ENCODE assay signal across 14 cellular contexts in the genomic region with DNA sequence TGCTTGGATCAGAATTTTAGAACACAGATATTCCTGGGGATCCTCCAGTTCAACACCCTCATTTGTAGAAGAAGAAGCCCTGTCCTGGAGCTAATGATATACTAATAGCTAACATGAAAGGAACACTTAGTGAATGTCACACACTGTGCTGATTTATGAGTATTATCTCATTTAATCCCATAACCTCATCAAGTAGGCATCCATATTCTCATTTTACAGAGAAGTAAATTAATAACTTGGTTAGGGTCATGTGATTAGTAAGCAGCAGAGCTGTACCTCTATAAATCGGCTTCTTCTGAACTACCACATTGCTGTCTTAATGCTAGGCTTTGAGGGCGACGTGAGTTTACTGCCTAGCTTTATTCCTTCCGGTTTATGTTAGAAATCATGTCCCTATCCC.
DNase-seq lines count a peak whose midpoint lies in the region; FAIRE-seq and TF ChIP-seq lines count a peak whose summit lies in the region.
"Had no signal": no experiment of that assay in that cellular context is flagged by ENCODE, and none has a peak within 500 bp of the region (broad histone marks: within the 10 kb centered on the region; RNA-seq: fewer than 3 reads in every experiment).

No MANE protein-coding gene starts in this region.

- H3K4me3 ChIP-seq in WERI-Rb-1 (ENCODE audit: low read depth, low read length) (no peak overlapping the region), parathyroid adenoma (ENCODE audit: low read depth, low read length) (no peak overlapping the region)
- H3K4me3 ChIP-seq: BLaER1 had no signal

- H3K27ac ChIP-seq in WERI-Rb-1 (0 out of 2 replicates have a peak overlapping the region, but pooled peaks have one; percentile 39), parathyroid adenoma (peak overlapping the region; percentile 83)
- H3K27ac ChIP-seq: BLaER1 had no signal

- CTCF ChIA-PET in HEK293T (lab: Yijun Ruan, JAX) = no interaction called here

- H2AFZ ChIP-seq in parathyroid adenoma = peak overlapping the region; percentile 59

- H3K9me3 ChIP-seq in WERI-Rb-1 (ENCODE audit: severe bottlenecking) (no peaks in the 10 kb centered on the region), parathyroid adenoma (ENCODE audit: control insufficient read depth, low read length) (no peaks in the 10 kb centered on the region)
- H3K9me3 ChIP-seq: BLaER1 had no signal

- TF ChIP-seq CTCF in D721Med (IDR thresholded peaks at IDR 0.05; ENCODE audit: insufficient read depth, missing control alignments) (no peak), WERI-Rb-1 (IDR thresholded peaks at IDR 0.05; ENCODE audit: low read depth, low read length) (no peak), parathyroid adenoma (IDR thresholded peaks at IDR 0.05) (no peak)

- H3K27me3 ChIP-seq in WERI-Rb-1 (ENCODE audit: insufficient read depth, low read depth, severe bottlenecking) (no peaks in the 10 kb centered on the region), parathyroid adenoma (ENCODE audit: control insufficient read depth, insufficient read depth, low read length) (no peaks in the 10 kb centered on the region)
- H3K27me3 ChIP-seq: BLaER1 had no signal

- H3K4me2 ChIP-seq in parathyroid adenoma (ENCODE audit: low read length) = no peak overlapping the region
- H3K4me2 ChIP-seq: BLaER1 had no signal

- FAIRE-seq in D721Med (lab: Jason Lieb, UNC) = peak; percentile 73
- FAIRE-seq: H54 had no signal

- DNase-seq in D721Med (ENCODE audit: insufficient read length, low spot score) (no peak), HEK293T (ENCODE audit: extremely low spot score) (no peak), WERI-Rb-1 (no peak), NCI-H345 (lab: John Stamatoyannopoulos, UW) (no peak), inferior parietal cortex (ENCODE audit: extremely low spot score) (no peak), KG1 (lab: John Stamatoyannopoulos, UW) (no peak)
- DNase-seq: 8988T; AML-193; Caco-2; CD8-positive, alpha-beta memory T cell; DMS53 had no signal

- peaks cover 30% of the 10 kb centered on the region for H3K4me1 ChIP-seq in parathyroid adenoma
- H3K4me1 ChIP-seq: BLaER1 had no signal

- H3K9ac ChIP-seq in parathyroid adenoma = no peak overlapping the region
- H3K9ac ChIP-seq: BLaER1 had no signal

- POLR2A ChIA-PET in HEK293T (lab: Yijun Ruan, JAX) = interaction anchor here (1.4 to 2.0 kb wide), 2 partner anchors 9 to 70 kb away, joined by 5 to 7 read pairs; partner anchors contain the start of genes BRIX1 and RAD1

- no peaks in the 10 kb centered on the region for H3K79me2 ChIP-seq in parathyroid adenoma

- no peaks in the 10 kb centered on the region for H3K36me3 ChIP-seq in WERI-Rb-1
- H3K36me3 ChIP-seq in parathyroid adenoma (ENCODE audit: control insufficient read depth, insufficient read depth, low read length) = no peaks in the 10 kb centered on the region
- H3K36me3 ChIP-seq: BLaER1 had no signal

TF ChIP-seq in HEK293T, 16 proteins besides CTCF, POLR2A, EP300 and RAD21:
- no peak for TF ChIP-seq BHLHE40 (IDR thresholded peaks at IDR 0.05; ENCODE audit: borderline replicate concordance)
- TF ChIP-seq PKNOX1 (IDR thresholded peaks at IDR 0.05) = peak; percentile 17; the same call in 1 of the 2 replicates
TF ChIP-seq in HEK293T: peak in this region for 1.
